In the genomic region with DNA sequence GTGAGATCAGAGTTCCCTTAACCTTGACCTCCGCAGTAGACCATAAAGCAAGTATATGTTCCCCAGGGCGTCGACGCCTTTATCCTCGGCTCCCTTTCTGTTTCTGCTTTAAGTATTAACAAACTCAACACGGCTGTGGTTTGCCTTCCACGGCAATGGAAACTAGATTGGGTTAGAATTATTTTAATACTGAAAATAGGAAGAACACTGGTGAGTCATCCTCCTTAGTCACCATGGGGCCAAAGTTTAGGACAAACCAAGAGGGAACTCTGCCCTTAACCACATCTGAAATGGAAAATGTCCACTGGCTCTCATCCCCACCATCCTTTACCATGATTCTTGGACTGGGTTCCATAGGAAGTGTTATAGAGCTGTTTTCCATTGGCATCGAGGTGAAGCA, we compare ENCODE assay signal across 1 cellular context.
TF ChIP-seq lines count a peak whose summit lies in the region.

No MANE protein-coding gene starts in this region.

TF ChIP-seq in IMR-90, 13 proteins besides CTCF, POLR2A, EP300 and RAD21 (continued from another document):
- TF ChIP-seq RCOR1 (IDR thresholded peaks at IDR 0.05; ENCODE audit: insufficient replicate concordance, low read length) (no peak), CHD1 (IDR thresholded peaks at IDR 0.05; ENCODE audit: low read depth, low read length) (no peak), FOS (IDR thresholded peaks at IDR 0.05; ENCODE audit: low read depth, low read length) (peak; percentile 79), MXI1 (IDR thresholded peaks at IDR 0.05; ENCODE audit: borderline replicate concordance, low read depth, low read length) (no peak), RFX5 (IDR thresholded peaks at IDR 0.05; ENCODE audit: low read depth, low read length) (no peak)
- TF ChIP-seq, protein P1, sequence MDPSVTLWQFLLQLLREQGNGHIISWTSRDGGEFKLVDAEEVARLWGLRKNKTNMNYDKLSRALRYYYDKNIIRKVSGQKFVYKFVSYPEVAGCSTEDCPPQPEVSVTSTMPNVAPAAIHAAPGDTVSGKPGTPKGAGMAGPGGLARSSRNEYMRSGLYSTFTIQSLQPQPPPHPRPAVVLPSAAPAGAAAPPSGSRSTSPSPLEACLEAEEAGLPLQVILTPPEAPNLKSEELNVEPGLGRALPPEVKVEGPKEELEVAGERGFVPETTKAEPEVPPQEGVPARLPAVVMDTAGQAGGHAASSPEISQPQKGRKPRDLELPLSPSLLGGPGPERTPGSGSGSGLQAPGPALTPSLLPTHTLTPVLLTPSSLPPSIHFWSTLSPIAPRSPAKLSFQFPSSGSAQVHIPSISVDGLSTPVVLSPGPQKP (IDR thresholded peaks at IDR 0.05; ENCODE audit: borderline replicate concordance, low read depth, low read length), result no peak
